In the genomic region with DNA sequence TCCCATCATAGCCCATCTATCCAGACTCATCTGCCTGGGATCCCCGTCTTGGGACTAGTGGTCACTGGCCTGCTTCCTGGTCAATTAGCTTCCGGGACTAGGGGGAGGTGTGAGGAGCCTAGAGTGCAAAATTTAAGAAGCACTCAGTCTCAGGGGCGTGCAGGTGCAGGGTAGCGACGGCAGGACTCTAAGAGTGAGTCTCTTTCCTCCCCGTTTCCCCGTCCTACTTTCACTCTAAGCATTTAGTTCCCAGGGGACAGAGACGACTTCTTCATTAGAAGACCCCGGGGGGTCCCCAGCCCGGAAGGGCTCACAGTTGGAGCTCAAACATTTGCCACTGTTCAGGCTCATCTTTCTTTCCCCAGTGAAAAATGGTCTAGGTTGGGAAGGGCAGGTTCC, we compare ENCODE assay signal across 8 cellular contexts. TPM values are rescaled to one million over a fixed set of nuclear protein-coding genes. Genes with fewer than 3 reads are reported as not detected.
A peak's percentile ranks its signal among the peaks of the same experiment; 100 is the strongest.
DNase-seq lines count a peak whose midpoint lies in the region; ATAC-seq and TF ChIP-seq lines count a peak whose summit lies in the region.

No MANE protein-coding gene starts in this region.

- no peak for ATAC-seq in CD4-positive, CD25-positive, alpha-beta regulatory T cell (ENCODE audit: low read depth in 2 of 2)
- peak; percentile 8 for ATAC-seq in HG03066 (IDR thresholded peaks at IDR 0.05; ENCODE audit: low read depth, unreplicated experiment)
- ATAC-seq in HG03378 (IDR thresholded peaks at IDR 0.05; ENCODE audit: unreplicated experiment): no peak
- ATAC-seq in GM18868 (IDR thresholded peaks at IDR 0.05; ENCODE audit: unreplicated experiment): no peak

- H3K27me3 Mint-ChIP-seq in CD4-positive, CD25-positive, alpha-beta regulatory T cell: peaks cover 15% of the 10 kb centered on the region
- peaks cover 17% of the 10 kb centered on the region for H3K27me3 Mint-ChIP-seq in MCF 10A (ENCODE audit: insufficient read depth, unreplicated experiment)

- H3K36me3 ChIP-seq in CD4-positive, CD25-positive, alpha-beta regulatory T cell (ENCODE audit: control insufficient read depth, insufficient read depth, low read length): peaks cover 6% of the 10 kb centered on the region
- H3K36me3 ChIP-seq in muscle layer of duodenum (ENCODE audit: control insufficient read depth in 1 of 2, insufficient read depth in 2 of 2, low read length in 2 of 2): no peaks in the 10 kb centered on the region

- peaks cover 12% of the 10 kb centered on the region for H3K36me3 Mint-ChIP-seq in CD4-positive, CD25-positive, alpha-beta regulatory T cell
- peaks cover 6% of the 10 kb centered on the region for H3K36me3 Mint-ChIP-seq in MCF 10A (ENCODE audit: insufficient read depth, unreplicated experiment)

- H3K4me3 Mint-ChIP-seq in CD4-positive, CD25-positive, alpha-beta regulatory T cell: peak overlapping the region; percentile 95 to 100 (median 99)
- H3K4me3 Mint-ChIP-seq in MCF 10A (ENCODE audit: unreplicated experiment): peak overlapping the region; percentile 86

- no peak for TF ChIP-seq CTCF in MCF 10A (IDR thresholded peaks at IDR 0.05; ENCODE audit: unreplicated experiment)

- H3K9me3 ChIP-seq in CD4-positive, CD25-positive, alpha-beta regulatory T cell (ENCODE audit: control insufficient read depth in 2 of 2, low read length in 2 of 2): no peaks in the 10 kb centered on the region
- H3K9me3 ChIP-seq in muscle layer of duodenum (ENCODE audit: control insufficient read depth in 1 of 2, low read length in 2 of 2): no peaks in the 10 kb centered on the region

- POLR2A ChIA-PET in MCF 10A (lab: Yijun Ruan, JAX): interaction anchor here (0.6 to 2.0 kb wide), 12 partner anchors 9 to 460 kb away, joined by 3 to 11 read pairs (median 3); a partner anchor contains a TSS

- H3K27ac Mint-ChIP-seq in CD4-positive, CD25-positive, alpha-beta regulatory T cell: peak overlapping the region; percentile 97 to 100 (median 100)
- H3K27ac Mint-ChIP-seq in MCF 10A (ENCODE audit: low read depth, unreplicated experiment): peak overlapping the region; percentile 92

- BruUV-seq in MCF 10A (replicated peaks; lab: Mats Ljungman, UMichigan): no TSS peak

- H3K27ac ChIP-seq in CD4-positive, CD25-positive, alpha-beta regulatory T cell (ENCODE audit: insufficient read depth, low read length, poor library complexity, severe bottlenecking): no peak overlapping the region
- peak overlapping the region; percentile 53 for H3K27ac ChIP-seq in muscle layer of duodenum (ENCODE audit: low read length)

- peaks cover 0 to 3% (median 0%) of the 10 kb centered on the region in 7 donors for H3K9me3 Mint-ChIP-seq in CD4-positive, CD25-positive, alpha-beta regulatory T cell
- no peaks in the 10 kb centered on the region for H3K9me3 Mint-ChIP-seq in MCF 10A (ENCODE audit: unreplicated experiment)

- H3K4me1 ChIP-seq in CD4-positive, CD25-positive, alpha-beta regulatory T cell (ENCODE audit: control insufficient read depth, insufficient read depth, low read length, poor library complexity, severe bottlenecking): peaks cover 54% of the 10 kb centered on the region
- H3K4me1 ChIP-seq in muscle layer of duodenum (ENCODE audit: control insufficient read depth in 1 of 2, insufficient read depth in 2 of 2, low read length in 2 of 2): peaks cover 5 to 33% of the 10 kb centered on the region in 2 donors

- intact Hi-C loops in MCF 10A (cut with micrococcal nuclease): loop anchor here (2.0 kb wide), 1 partner anchor 21 kb away; no protein-coding TSS in a partner anchor

- peak overlapping the region; percentile 89 for H3K4me3 ChIP-seq in CD4-positive, CD25-positive, alpha-beta regulatory T cell (ENCODE audit: low read depth, low read length)
- peak overlapping the region; percentile 90 to 98 for H3K4me3 ChIP-seq in muscle layer of duodenum (ENCODE audit: low read depth in 1 of 2, low read length in 2 of 2)

- H3K27me3 ChIP-seq in CD4-positive, CD25-positive, alpha-beta regulatory T cell (ENCODE audit: control insufficient read depth, insufficient read depth, low read length): peaks cover 7% of the 10 kb centered on the region
- H3K27me3 ChIP-seq in muscle layer of duodenum (ENCODE audit: low read depth, low read length): no peaks in the 10 kb centered on the region

- CTCF ChIA-PET in MCF 10A (lab: Yijun Ruan, JAX): interaction anchor here (0.5 to 2.0 kb wide), 4 partner anchors 35 to 604 kb away, joined by 3 to 6 read pairs (median 5); no protein-coding TSS in a partner anchor

- no peak for DNase-seq in CD4-positive, CD25-positive, alpha-beta regulatory T cell
- DNase-seq in MCF 10A (ENCODE audit: unreplicated experiment) (no peak), NCI-H774 (lab: John Stamatoyannopoulos, UW) (no peak), DMS114 treated with DMSO at 0.1 percent for 48 hours (lab: John Stamatoyannopoulos, UW; ENCODE audit: unreplicated experiment) (no peak)

- H3K4me1 Mint-ChIP-seq in CD4-positive, CD25-positive, alpha-beta regulatory T cell: peaks cover 25 to 67% (median 32%) of the 10 kb centered on the region in 4 donors
- peaks cover 6% of the 10 kb centered on the region for H3K4me1 Mint-ChIP-seq in MCF 10A (ENCODE audit: insufficient read depth, unreplicated experiment)

RNA-seq across cellular contexts. Expression of a gene that starts 0.7 kb away (rescaled TPM):
- total RNA-seq in CD4-positive, CD25-positive, alpha-beta regulatory T cell: 51.5 TPM
- polyA plus RNA-seq in CD4-positive, CD25-positive, alpha-beta regulatory T cell: 100 to 1,000 TPM; 110 to 137 (median 114) TPM
- 33.9 and 35.5 TPM in 2 replicates for total RNA-seq in MCF 10A (2022)

RNA-seq across cellular contexts. Expression of a gene that starts 48.9 kb away (rescaled TPM):
- 86.1 TPM for total RNA-seq in CD4-positive, CD25-positive, alpha-beta regulatory T cell
- polyA plus RNA-seq in CD4-positive, CD25-positive, alpha-beta regulatory T cell: 1 to 10 TPM; 4.8 to 8.1 (median 5.9) TPM
- 64.7 and 72.2 TPM in 2 replicates for total RNA-seq in MCF 10A (2022)

RNA-seq across cellular contexts. Expression of a gene that starts 49.0 kb away (rescaled TPM):
- total RNA-seq in CD4-positive, CD25-positive, alpha-beta regulatory T cell: 6.2 TPM
- 10 to 100 TPM in 1 of 4 donors, 1 to 10 TPM in 3; 4.6 to 10.6 (median 7.3) TPM for polyA plus RNA-seq in CD4-positive, CD25-positive, alpha-beta regulatory T cell
- total RNA-seq in MCF 10A (2022): 7.5 and 9.8 TPM in 2 replicates

RNA-seq across cellular contexts. Expression of a gene that starts 58.9 kb away (rescaled TPM):
- total RNA-seq in CD4-positive, CD25-positive, alpha-beta regulatory T cell: 144 TPM
- polyA plus RNA-seq in CD4-positive, CD25-positive, alpha-beta regulatory T cell: 10 to 100 TPM; 45.9 to 60.0 (median 53.0) TPM
- total RNA-seq in MCF 10A (2022): 88.7 and 91.5 TPM in 2 replicates
